8 cellular contexts compared by ENCODE assay signal in genomic region chr20:9978395-9979004, GRCh38. TPM values are rescaled to one million over a fixed set of nuclear protein-coding genes. Genes with fewer than 3 reads are reported as not detected.
DNase-seq lines count a peak whose midpoint lies in the region; ATAC-seq and TF ChIP-seq lines count a peak whose summit lies in the region.

No MANE protein-coding gene starts in this region.

- H3K9me3 Mint-ChIP-seq in activated T-cell treated with anti-CD3 and anti-CD28 coated beads, Interleukin-2, amount 50 U/mL, for 24 hours: no peaks in the 10 kb centered on the region
- H3K9me3 Mint-ChIP-seq in activated CD8-positive, alpha-beta T cell treated with anti-CD3 and anti-CD28 coated beads for 36 hours: no peaks in the 10 kb centered on the region
- H3K9me3 Mint-ChIP-seq in osteocyte (ENCODE audit: unreplicated experiment): no peaks in the 10 kb centered on the region

- H3K27ac ChIP-seq in HL-60 (replicated peaks): no peak overlapping the region
- H3K27ac ChIP-seq in foreskin keratinocyte: peak overlapping the region; percentile 4

- POLR2A ChIA-PET in activated CD8-positive, alpha-beta T cell treated with anti-CD3 and anti-CD28 coated beads for 36 hours (lab: Charles Lee): interaction anchor here (1.4 kb wide), 1 partner anchor 56 kb away, joined by 3 read pairs; no protein-coding TSS in a partner anchor

- peaks cover 7% of the 10 kb centered on the region for H3K4me1 ChIP-seq in foreskin keratinocyte

- H3K27ac Mint-ChIP-seq in activated T-cell treated with anti-CD3 and anti-CD28 coated beads, Interleukin-2, amount 50 U/mL, for 24 hours: no peak overlapping the region
- no peak overlapping the region for H3K27ac Mint-ChIP-seq in activated CD8-positive, alpha-beta T cell treated with anti-CD3 and anti-CD28 coated beads for 36 hours
- H3K27ac Mint-ChIP-seq in osteocyte (ENCODE audit: unreplicated experiment): no peak overlapping the region

- peaks cover 2% of the 10 kb centered on the region for H3K4me1 Mint-ChIP-seq in activated T-cell treated with anti-CD3 and anti-CD28 coated beads, Interleukin-2, amount 50 U/mL, for 24 hours (ENCODE audit: low read depth)
- H3K4me1 Mint-ChIP-seq in activated CD8-positive, alpha-beta T cell treated with anti-CD3 and anti-CD28 coated beads for 36 hours (ENCODE audit: low read depth): peaks cover 2% of the 10 kb centered on the region
- no peaks in the 10 kb centered on the region for H3K4me1 Mint-ChIP-seq in osteocyte (ENCODE audit: unreplicated experiment)

- ATAC-seq in GM21526 (IDR thresholded peaks at IDR 0.05; ENCODE audit: low FRiP score, unreplicated experiment): peak; percentile 96
- peak; percentile 91 for ATAC-seq in activated CD8-positive, alpha-beta T cell treated with anti-CD3 and anti-CD28 coated beads for 36 hours
- ATAC-seq in foreskin keratinocyte: peak; percentile 93

- H3K4me3 ChIP-seq in HL-60 (replicated peaks; ENCODE audit: insufficient read depth, low read length): no peak overlapping the region

- H3K36me3 Mint-ChIP-seq in activated T-cell treated with anti-CD3 and anti-CD28 coated beads, Interleukin-2, amount 50 U/mL, for 24 hours (ENCODE audit: low read depth): no peaks in the 10 kb centered on the region
- no peaks in the 10 kb centered on the region for H3K36me3 Mint-ChIP-seq in activated CD8-positive, alpha-beta T cell treated with anti-CD3 and anti-CD28 coated beads for 36 hours (ENCODE audit: low read depth)
- H3K36me3 Mint-ChIP-seq in osteocyte (ENCODE audit: unreplicated experiment): no peaks in the 10 kb centered on the region

- DNase-seq in activated T-cell treated with anti-CD3 and anti-CD28 coated beads for 4 hours (peak; percentile 24), HL-60 (ENCODE audit: low read depth in 1 of 2, low spot score in 1 of 2) (peak; percentile 12 to 52), NCI-H526 (lab: John Stamatoyannopoulos, UW) (peak; percentile 67 to 85), foreskin keratinocyte (peak; percentile 69 to 88), osteocyte (ENCODE audit: extremely low spot score, unreplicated experiment) (no peak)
- no peak for DNase-seq in activated T-cell treated with anti-CD3 and anti-CD28 coated beads, Interleukin-2, amount 50 U/mL, for 24 hours
- DNase-seq in activated CD8-positive, alpha-beta T cell treated with anti-CD3 and anti-CD28 coated beads for 36 hours: peak; percentile 39

- TF ChIP-seq CTCF in HL-60 (IDR thresholded peaks at IDR 0.05; ENCODE audit: insufficient read depth, low read length) (peak; percentile 93), foreskin keratinocyte (conservative IDR thresholded peaks at IDR 0.05) (peak; percentile 99), osteocyte (IDR thresholded peaks at IDR 0.05) (peak; percentile 93)
- TF ChIP-seq CTCF in activated CD8-positive, alpha-beta T cell treated with anti-CD3 and anti-CD28 coated beads for 36 hours (IDR thresholded peaks at IDR 0.05): peak; percentile 76

- H3K4me3 Mint-ChIP-seq in activated T-cell treated with anti-CD3 and anti-CD28 coated beads, Interleukin-2, amount 50 U/mL, for 24 hours: no peak overlapping the region
- H3K4me3 Mint-ChIP-seq in activated CD8-positive, alpha-beta T cell treated with anti-CD3 and anti-CD28 coated beads for 36 hours: no peak overlapping the region
- no peak overlapping the region for H3K4me3 Mint-ChIP-seq in osteocyte (ENCODE audit: unreplicated experiment)

- intact Hi-C loops in activated CD8-positive, alpha-beta T cell treated with anti-CD3 and anti-CD28 coated beads for 36 hours (cut with micrococcal nuclease): loop anchor here (2.0 to 5.0 kb wide), 2 partner anchors 112 to 449 kb away; no protein-coding TSS in a partner anchor

- no peaks in the 10 kb centered on the region for H3K27me3 Mint-ChIP-seq in activated T-cell treated with anti-CD3 and anti-CD28 coated beads, Interleukin-2, amount 50 U/mL, for 24 hours
- peaks cover 1% of the 10 kb centered on the region for H3K27me3 Mint-ChIP-seq in activated CD8-positive, alpha-beta T cell treated with anti-CD3 and anti-CD28 coated beads for 36 hours
- H3K27me3 Mint-ChIP-seq in osteocyte (ENCODE audit: unreplicated experiment): peaks cover 31% of the 10 kb centered on the region

- H3K27me3 ChIP-seq in HL-60 (ENCODE audit: insufficient read depth, poor library complexity, severe bottlenecking) (peaks cover 2% of the 10 kb centered on the region), foreskin keratinocyte (no peaks in the 10 kb centered on the region)

- CTCF ChIA-PET in activated CD8-positive, alpha-beta T cell treated with anti-CD3 and anti-CD28 coated beads for 36 hours (lab: Charles Lee): interaction anchor here (0.6 to 7.0 kb wide), 30 partner anchors 9 to 1226 kb away, joined by 3 to 88 read pairs (median 4); partner anchors contain the start of gene MKKS

RNA-seq across cellular contexts. Expression of gene ANKEF1, which starts 56.3 kb away (rescaled TPM):
- total RNA-seq in activated CD8-positive, alpha-beta T cell treated with anti-CD3 and anti-CD28 coated beads for 36 hours: under 1 TPM; 0.45 to 0.58 TPM
- total RNA-seq in foreskin keratinocyte (9.7 and 10.2 TPM in 2 replicates), osteocyte (0.30 and 0.65 TPM in 2 replicates)
- 2.5 and 3.0 TPM in 2 replicates for polyA plus RNA-seq in foreskin keratinocyte

Comparison
In these comparisons a context has a peak if more than half of its experiments do, and no peak if none do; other contexts are left out.
1. DNase-seq: peak in activated T-cell treated with anti-CD3 and anti-CD28 coated beads for 4 hours (single experiment), HL-60 (2 of 2), NCI-H526 (2 of 2), activated CD8-positive, alpha-beta T cell treated with anti-CD3 and anti-CD28 coated beads for 36 hours (single experiment) and foreskin keratinocyte (2 of 2); none in activated T-cell treated with anti-CD3 and anti-CD28 coated beads, Interleukin-2, amount 50 U/mL, for 24 hours (single experiment) and osteocyte (single experiment).
2. Peak in every context shown above with its lines, with median percentiles within 50 percentile points of each other: ATAC-seq and CTCF ChIP-seq.